In the genomic region with DNA sequence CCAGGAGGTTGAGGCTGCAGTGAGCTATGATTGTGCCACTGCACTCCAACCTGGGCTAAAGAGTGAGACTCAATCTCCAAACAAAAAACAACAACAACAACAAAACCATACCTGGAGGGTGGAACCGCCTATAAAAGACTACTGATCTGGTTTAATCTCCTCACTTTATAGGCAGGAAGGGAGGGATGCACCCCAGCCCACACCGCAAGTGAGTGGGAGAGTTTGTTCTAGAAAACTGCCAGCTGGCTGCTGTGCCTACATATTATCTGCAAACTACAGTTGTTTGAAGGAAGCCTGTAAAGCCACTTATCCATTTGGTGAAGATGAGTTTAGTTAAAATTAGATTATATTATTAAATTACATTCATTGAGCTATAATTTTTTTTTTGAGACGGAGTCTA, we compare ENCODE assay signal across 18 cellular contexts.
"Had no signal": no experiment of that assay in that cellular context is flagged by ENCODE, and none has a peak within 500 bp of the region (broad histone marks: within the 10 kb centered on the region; RNA-seq: fewer than 3 reads in every experiment).

No MANE protein-coding gene starts in this region.

- H3K27ac Mint-ChIP-seq: effector memory CD8-positive, alpha-beta T cell; mesothelial cell of epicardium; natural killer cell treated with Interleukin-12 subunit alpha and Interleukin-12 subunit beta and Interleukin-15 and Interleukin-18, amount 100 ng/mL, for 72 hours; progenitor cell of endocrine pancreas; stimulated activated naive B cell treated with anti-CD40 and anti-IgM and Interleukin-4, amounts not matched to agents 10 μg/mL and 1 μg/mL and 100 μg/mL, for 72 hours; type B pancreatic cell had no signal

- H3K27me3 Mint-ChIP-seq: effector memory CD8-positive, alpha-beta T cell; progenitor cell of endocrine pancreas; stimulated activated naive B cell treated with anti-CD40 and anti-IgM and Interleukin-4, amounts not matched to agents 10 μg/mL and 1 μg/mL and 100 μg/mL, for 72 hours; type B pancreatic cell had no signal

- H3K27ac ChIP-seq: colonic mucosa, dorsolateral prefrontal cortex, vagina had no signal

- H3K36me3 ChIP-seq: colonic mucosa, vagina had no signal

- H3K9me3 ChIP-seq: colonic mucosa, vagina had no signal

- H3K9me3 Mint-ChIP-seq: effector memory CD8-positive, alpha-beta T cell; natural killer cell treated with Interleukin-12 subunit alpha and Interleukin-12 subunit beta and Interleukin-15 and Interleukin-18, amount 100 ng/mL, for 72 hours; stimulated activated naive B cell treated with anti-CD40 and anti-IgM and Interleukin-4, amounts not matched to agents 10 μg/mL and 1 μg/mL and 100 μg/mL, for 72 hours; type B pancreatic cell had no signal

- ATAC-seq: effector memory CD8-positive, alpha-beta T cell; esophagus mucosa; left ventricle myocardium superior; natural killer cell treated with Interleukin-12 subunit alpha and Interleukin-12 subunit beta and Interleukin-15 and Interleukin-18, amount 100 ng/mL, for 72 hours; stimulated activated naive B cell treated with anti-CD40 and anti-IgM and Interleukin-4, amounts not matched to agents 10 μg/mL and 1 μg/mL and 100 μg/mL, for 72 hours had no signal

- H3K4me3 Mint-ChIP-seq: effector memory CD8-positive, alpha-beta T cell; mesothelial cell of epicardium; natural killer cell treated with Interleukin-12 subunit alpha and Interleukin-12 subunit beta and Interleukin-15 and Interleukin-18, amount 100 ng/mL, for 72 hours; stimulated activated naive B cell treated with anti-CD40 and anti-IgM and Interleukin-4, amounts not matched to agents 10 μg/mL and 1 μg/mL and 100 μg/mL, for 72 hours; type B pancreatic cell had no signal

- DNase-seq: activated CD4-positive, alpha-beta T cell treated with anti-CD3 and anti-CD28 coated beads for 1 hour; activated naive CD4-positive, alpha-beta T cell treated with Interleukin-2 at 50 U/mL for 16 hours; activated T-cell treated with anti-CD3 and anti-CD28 coated beads, Interleukin-2, amount 50 U/mL, for 48 hours; colonic mucosa; dorsolateral prefrontal cortex; effector memory CD8-positive, alpha-beta T cell; hypothalamus; left ventricle myocardium superior; mammary epithelial cell; stimulated activated CD4-positive, alpha-beta T cell treated with anti-CD3 and anti-CD28 coated beads, Interleukin-2, amount 100 ng/mL, for 48 hours; stimulated activated CD8-positive, alpha-beta memory T cell treated with anti-CD3 and anti-CD28 coated beads, Interleukin-4, amount 100 ng/mL, for 48 hours; stimulated activated naive B cell treated with anti-CD40 and anti-IgM and Interleukin-4, amounts not matched to agents 10 μg/mL and 1 μg/mL and 100 μg/mL, for 72 hours had no signal

- H3K4me1 Mint-ChIP-seq: stimulated activated naive B cell treated with anti-CD40 and anti-IgM and Interleukin-4, amounts not matched to agents 10 μg/mL and 1 μg/mL and 100 μg/mL, for 72 hours had no signal

- H3K36me3 Mint-ChIP-seq: mesothelial cell of epicardium; natural killer cell treated with Interleukin-12 subunit alpha and Interleukin-12 subunit beta and Interleukin-15 and Interleukin-18, amount 100 ng/mL, for 72 hours; stimulated activated naive B cell treated with anti-CD40 and anti-IgM and Interleukin-4, amounts not matched to agents 10 μg/mL and 1 μg/mL and 100 μg/mL, for 72 hours; type B pancreatic cell had no signal

- H3K4me1 ChIP-seq: colonic mucosa, vagina had no signal

- H3K4me3 ChIP-seq: colonic mucosa, dorsolateral prefrontal cortex, vagina had no signal
